17 cellular contexts compared by ENCODE assay signal in the genomic region with DNA sequence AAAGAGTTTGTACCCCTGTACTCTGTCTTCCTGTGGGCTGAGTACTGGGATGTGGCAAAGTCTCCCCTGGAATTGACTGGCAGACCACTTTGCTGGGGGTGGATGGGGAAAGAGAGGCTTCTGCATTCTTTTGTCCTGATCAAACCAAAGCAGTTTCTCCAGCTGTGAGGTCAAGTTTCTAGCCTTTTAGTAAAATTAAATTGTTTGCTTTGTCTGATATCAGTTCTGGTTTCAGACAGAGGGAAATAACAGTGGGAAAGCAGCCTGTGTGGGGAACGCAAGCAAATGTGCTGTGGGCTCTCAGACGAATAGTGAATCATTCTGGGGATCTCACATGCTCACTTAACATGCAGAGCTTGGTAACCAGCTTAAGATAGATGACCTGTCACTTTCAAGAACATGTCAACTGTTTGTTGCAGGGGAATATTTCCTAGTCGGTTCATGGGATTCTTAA.
DNase-seq lines count a peak whose midpoint lies in the region; ATAC-seq, FAIRE-seq and TF ChIP-seq lines count a peak whose summit lies in the region.
"Had no signal": no experiment of that assay in that cellular context is flagged by ENCODE, and none has a peak within 500 bp of the region (broad histone marks: within the 10 kb centered on the region; RNA-seq: fewer than 3 reads in every experiment).

No MANE protein-coding gene starts in this region.

- TF ChIP-seq CTCF in AG10803 (conservative IDR thresholded peaks at IDR 0.05; ENCODE audit: low read length) = no peak
- no peak for TF ChIP-seq CTCF in bronchial epithelial cell (IDR thresholded peaks at IDR 0.05; ENCODE audit: insufficient read depth, low read length, severe bottlenecking)

- H2BK5ac ChIP-seq in mesendoderm (ENCODE audit: low read length) = no peak overlapping the region

- FAIRE-seq in bronchial epithelial cell (lab: Jason Lieb, UNC) = no peak
- FAIRE-seq: GM12878, GM19239 had no signal

- peaks cover 5% of the 10 kb centered on the region for H3K4me1 ChIP-seq in mesendoderm (ENCODE audit: control insufficient read depth, low read depth, low read length)
- H3K4me1 ChIP-seq: prostate gland, upper lobe of right lung had no signal

- WGBS in mesendoderm (ENCODE audit: extremely low coverage, insufficient coverage, low lambda C conversion rate) = no CpG with 5 or more reads among the region's 3 CpGs

- no peak overlapping the region for H3K56ac ChIP-seq in mesendoderm (ENCODE audit: low read length)

- DNase-seq in AG10803 (ENCODE audit: low read depth) = peak; percentile 37
- DNase-seq in NCI-H1417 (lab: John Stamatoyannopoulos, UW) = peak in 2 of 3 experiments; percentile 38 to 74
- DNase-seq in bronchial epithelial cell (ENCODE audit: low read depth) = peak; percentile 12
- peak; percentile 48 for DNase-seq in mesendoderm
- no peak for DNase-seq in T-helper 9 cell
- no peak for DNase-seq in T-helper 2 cell
- DNase-seq: activated CD4-positive, CD25-positive, alpha-beta regulatory T cell; DND-41; esophagus squamous epithelium; NCI-H1930; upper lobe of right lung had no signal

- H3K27ac ChIP-seq in mesendoderm (ENCODE audit: low read depth, low read length) = no peak overlapping the region
- H3K27ac ChIP-seq: esophagus squamous epithelium, prostate gland, upper lobe of right lung had no signal

- no peak overlapping the region for H3K9ac ChIP-seq in mesendoderm (ENCODE audit: low read length)

- no peak overlapping the region for H3K4ac ChIP-seq in mesendoderm (ENCODE audit: low read depth, low read length)

- H3K27me3 ChIP-seq in bronchial epithelial cell (ENCODE audit: control insufficient read depth, insufficient read depth, low read length) = peaks cover 3% of the 10 kb centered on the region
- H3K27me3 ChIP-seq in mesendoderm (ENCODE audit: insufficient read depth, low read length, poor library complexity) = no peaks in the 10 kb centered on the region
- H3K27me3 ChIP-seq: esophagus squamous epithelium, upper lobe of right lung had no signal

- no peaks in the 10 kb centered on the region for H3K36me3 ChIP-seq in bronchial epithelial cell (ENCODE audit: control insufficient read depth, insufficient read depth, low read length)
- no peaks in the 10 kb centered on the region for H3K36me3 ChIP-seq in mesendoderm (ENCODE audit: control insufficient read depth, insufficient read depth, low read length)
- H3K36me3 ChIP-seq: esophagus squamous epithelium, prostate gland, upper lobe of right lung had no signal

- H3K18ac ChIP-seq in mesendoderm (ENCODE audit: low read length) = no peak overlapping the region

- H4K5ac ChIP-seq in mesendoderm (ENCODE audit: low read length) = no peak overlapping the region

- peaks cover 10% of the 10 kb centered on the region for H3K79me1 ChIP-seq in mesendoderm (ENCODE audit: low read length)

- H2BK15ac ChIP-seq in mesendoderm (replicated peaks; ENCODE audit: low read depth) = no peak overlapping the region

- H3K79me2 ChIP-seq in mesendoderm (ENCODE audit: control insufficient read depth, insufficient read depth, low read length) = peaks cover 7% of the 10 kb centered on the region

- H3K4me2 ChIP-seq in mesendoderm (ENCODE audit: low read length) = no peak overlapping the region

- H2AK5ac ChIP-seq in mesendoderm (ENCODE audit: low read length) = no peak overlapping the region

- H3K23ac ChIP-seq in mesendoderm (ENCODE audit: low read length) = no peak overlapping the region

- no peak overlapping the region for H2BK120ac ChIP-seq in mesendoderm (ENCODE audit: low read depth, low read length)

- ATAC-seq in HG02763 (IDR thresholded peaks at IDR 0.05; ENCODE audit: unreplicated experiment) = no peak
- no peak for ATAC-seq in HG02610 (IDR thresholded peaks at IDR 0.05; ENCODE audit: unreplicated experiment)
- ATAC-seq: activated naive CD4-positive, alpha-beta T cell treated with anti-CD3 and anti-CD28 coated beads, Interleukin-2, amount 50 U/mL, for 72 hours; GM12878; upper lobe of right lung had no signal

- no peak overlapping the region for H4K8ac ChIP-seq in mesendoderm (ENCODE audit: low read depth, low read length)

- no peak overlapping the region for H3K4me3 ChIP-seq in AG10803 (ENCODE audit: low read length)
- H3K4me3 ChIP-seq in bronchial epithelial cell (ENCODE audit: low read depth, low read length) = no peak overlapping the region
- H3K4me3 ChIP-seq in mesendoderm (ENCODE audit: low read length) = no peak overlapping the region
- H3K4me3 ChIP-seq: esophagus squamous epithelium, GM12878, prostate gland, upper lobe of right lung had no signal

Comparison
In these comparisons a context has a peak if more than half of its experiments do, and no peak if none do; other contexts are left out.
1. DNase-seq: peak in AG10803 (single experiment), NCI-H1417 (2 of 3), bronchial epithelial cell (single experiment) and mesendoderm (single experiment); none in T-helper 9 cell (single experiment) and T-helper 2 cell (0 of 5).